In the genomic region with DNA sequence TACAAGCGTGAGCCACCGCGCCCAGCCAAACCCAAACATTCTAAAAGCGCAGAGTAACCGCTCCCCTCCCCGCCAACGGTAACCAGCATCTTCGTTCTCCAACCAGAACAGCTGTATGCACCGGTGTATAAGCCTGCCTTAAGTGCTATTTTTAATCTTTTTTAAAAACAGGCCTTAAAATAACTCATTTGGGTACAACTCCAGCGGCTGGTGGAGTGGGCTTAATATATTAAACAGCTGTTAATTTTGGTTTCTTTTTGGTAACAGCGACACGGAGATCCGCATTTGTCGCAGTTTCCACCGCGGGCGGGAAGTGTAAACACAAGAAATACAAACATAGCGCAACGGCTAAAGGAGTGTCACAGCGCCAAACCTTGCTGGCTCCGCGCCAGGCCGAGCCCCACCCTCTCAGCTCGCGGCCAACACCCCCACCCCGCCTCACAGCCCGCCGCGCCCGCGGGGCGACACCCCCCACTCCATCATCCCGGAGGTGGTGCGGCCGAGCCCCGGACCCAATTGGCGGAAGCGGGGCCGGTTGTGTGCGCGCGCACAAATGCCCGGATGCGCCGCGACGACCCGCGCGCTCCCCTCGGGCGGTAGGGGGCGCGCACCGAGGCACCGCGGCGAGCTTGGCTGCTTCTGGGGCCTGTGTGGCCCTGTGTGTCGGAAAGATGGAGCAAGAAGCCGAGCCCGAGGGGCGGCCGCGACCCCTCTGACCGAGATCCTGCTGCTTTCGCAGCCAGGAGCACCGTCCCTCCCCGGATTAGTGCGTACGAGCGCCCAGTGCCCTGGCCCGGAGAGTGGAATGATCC, we compare ENCODE assay signal across 1 cellular context.
TF ChIP-seq lines count a peak whose summit lies in the region.

A gene (plus strand): TSS at position 602 of the 812 bp plus-strand sequence. CDS start 301 bp downstream, outside the sequence.

TF ChIP-seq in HepG2, 621 proteins besides CTCF, POLR2A, EP300 and RAD21 (continued from another document and continues in another):
- TF ChIP-seq, protein P1, sequence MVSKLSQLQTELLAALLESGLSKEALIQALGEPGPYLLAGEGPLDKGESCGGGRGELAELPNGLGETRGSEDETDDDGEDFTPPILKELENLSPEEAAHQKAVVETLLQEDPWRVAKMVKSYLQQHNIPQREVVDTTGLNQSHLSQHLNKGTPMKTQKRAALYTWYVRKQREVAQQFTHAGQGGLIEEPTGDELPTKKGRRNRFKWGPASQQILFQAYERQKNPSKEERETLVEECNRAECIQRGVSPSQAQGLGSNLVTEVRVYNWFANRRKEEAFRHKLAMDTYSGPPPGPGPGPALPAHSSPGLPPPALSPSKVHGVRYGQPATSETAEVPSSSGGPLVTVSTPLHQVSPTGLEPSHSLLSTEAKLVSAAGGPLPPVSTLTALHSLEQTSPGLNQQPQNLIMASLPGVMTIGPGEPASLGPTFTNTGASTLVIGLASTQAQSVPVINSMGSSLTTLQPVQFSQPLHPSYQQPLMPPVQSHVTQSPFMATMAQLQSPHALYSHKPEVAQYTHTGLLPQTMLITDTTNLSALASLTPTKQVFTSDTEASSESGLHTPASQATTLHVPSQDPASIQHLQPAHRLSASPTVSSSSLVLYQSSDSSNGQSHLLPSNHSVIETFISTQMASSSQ (IDR thresholded peaks at IDR 0.05; ENCODE audit: low read depth): peak; percentile 49; the same call in 1 of the 2 replicates
- TF ChIP-seq, protein P1 (CRISPR knock-in tag; IDR thresholded peaks at IDR 0.05; ENCODE audit: borderline replicate concordance): peak; percentile 87; the same call in 1 of the 2 replicates
- TF ChIP-seq XRCC5 (optimal IDR thresholded peaks at IDR 0.05; ENCODE audit: low read length) (peak; percentile 62), PCBP1 (IDR thresholded peaks at IDR 0.05; ENCODE audit: borderline replicate concordance, low read depth, low read length) (no peak), ZNF772 (CRISPR knock-in tag; IDR thresholded peaks at IDR 0.05) (peak; percentile 83; the same call in 1 of the 2 replicates), HDAC2 (CRISPR knock-in tag; IDR thresholded peaks at IDR 0.05) (peak; percentile 53), ZNF761 (CRISPR knock-in tag; conservative IDR thresholded peaks at IDR 0.05) (peak; percentile 66; the same call in 1 of the 2 replicates), PTBP1 (IDR thresholded peaks at IDR 0.05; ENCODE audit: low read depth, low read length, poor library complexity, severe bottlenecking) (peak; percentile 87), SMYD3 (CRISPR knock-in tag; IDR thresholded peaks at IDR 0.05) (no peak), ZZZ3 (CRISPR knock-in tag; IDR thresholded peaks at IDR 0.05; ENCODE audit: borderline replicate concordance) (0 out of 2 replicates have a peak, but pooled peaks have one; percentile 75), ZNF225 (CRISPR knock-in tag; IDR thresholded peaks at IDR 0.05) (no peak), CAMTA2 (CRISPR knock-in tag; IDR thresholded peaks at IDR 0.05; ENCODE audit: borderline replicate concordance) (0 out of 2 replicates have a peak, but pooled peaks have one; percentile 48), RFX1 (IDR thresholded peaks at IDR 0.05) (no peak), CREB1 (IDR thresholded peaks at IDR 0.05) (peak; percentile 40; the same call in 1 of the 2 replicates), CREB1 (CRISPR knock-in tag; IDR thresholded peaks at IDR 0.05) (no peak), NFE2L1 (CRISPR knock-in tag; IDR thresholded peaks at IDR 0.05; ENCODE audit: borderline replicate concordance) (no peak; the same call in 1 of the 2 replicates), GATAD2A (CRISPR knock-in tag; IDR thresholded peaks at IDR 0.05) (0 out of 2 replicates have a peak, but pooled peaks have one; percentile 21), MAFF (IDR thresholded peaks at IDR 0.05; ENCODE audit: low read depth, low read length) (no peak), MIXL1 (CRISPR knock-in tag; IDR thresholded peaks at IDR 0.05) (peak; percentile 55), ZNF660 (CRISPR knock-in tag; IDR thresholded peaks at IDR 0.05; ENCODE audit: borderline replicate concordance, low read depth) (no peak), ZNF816 (CRISPR knock-in tag; IDR thresholded peaks at IDR 0.05; ENCODE audit: borderline replicate concordance) (no peak), GTF2F1 (IDR thresholded peaks at IDR 0.05; ENCODE audit: low read length) (no peak), ZNF24 (IDR thresholded peaks at IDR 0.05) (no peak), RNF2 (conservative IDR thresholded peaks at IDR 0.05; ENCODE audit: low read depth) (peak; percentile 91), HNRNPK (IDR thresholded peaks at IDR 0.05; ENCODE audit: low read depth, low read length, poor library complexity, severe bottlenecking) (peak; percentile 74), MAFG (CRISPR knock-in tag; IDR thresholded peaks at IDR 0.05) (no peak), HMG20A (CRISPR knock-in tag; IDR thresholded peaks at IDR 0.05; ENCODE audit: borderline replicate concordance) (no peak; the same call in 1 of the 2 replicates), KMT2A (CRISPR knock-in tag; IDR thresholded peaks at IDR 0.05) (no peak; the same call in 1 of the 2 replicates), RORA (CRISPR knock-in tag; IDR thresholded peaks at IDR 0.05) (no peak), MEIS2 (CRISPR knock-in tag; IDR thresholded peaks at IDR 0.05) (no peak), ZNF354B (CRISPR knock-in tag; IDR thresholded peaks at IDR 0.05) (no peak), CBFB (CRISPR knock-in tag; IDR thresholded peaks at IDR 0.05) (peak; percentile 53; the same call in 1 of the 2 replicates), FOXJ3 (CRISPR knock-in tag; IDR thresholded peaks at IDR 0.05; ENCODE audit: borderline replicate concordance) (no peak), SSRP1 (CRISPR knock-in tag; IDR thresholded peaks at IDR 0.05) (peak; percentile 73; the same call in 1 of the 2 replicates), ZSCAN22 (CRISPR knock-in tag; IDR thresholded peaks at IDR 0.05) (no peak), SMAD1 (CRISPR knock-in tag; IDR thresholded peaks at IDR 0.05; ENCODE audit: borderline replicate concordance, low read depth) (peak; percentile 6; the same call in 1 of the 2 replicates), ZNF629 (CRISPR knock-in tag; conservative IDR thresholded peaks at IDR 0.05) (no peak; the same call in 1 of the 2 replicates)
- TF ChIP-seq, protein P2, sequence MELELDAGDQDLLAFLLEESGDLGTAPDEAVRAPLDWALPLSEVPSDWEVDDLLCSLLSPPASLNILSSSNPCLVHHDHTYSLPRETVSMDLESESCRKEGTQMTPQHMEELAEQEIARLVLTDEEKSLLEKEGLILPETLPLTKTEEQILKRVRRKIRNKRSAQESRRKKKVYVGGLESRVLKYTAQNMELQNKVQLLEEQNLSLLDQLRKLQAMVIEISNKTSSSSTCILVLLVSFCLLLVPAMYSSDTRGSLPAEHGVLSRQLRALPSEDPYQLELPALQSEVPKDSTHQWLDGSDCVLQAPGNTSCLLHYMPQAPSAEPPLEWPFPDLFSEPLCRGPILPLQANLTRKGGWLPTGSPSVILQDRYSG (CRISPR knock-in tag; IDR thresholded peaks at IDR 0.05): no peak
- TF ChIP-seq, protein P3, sequence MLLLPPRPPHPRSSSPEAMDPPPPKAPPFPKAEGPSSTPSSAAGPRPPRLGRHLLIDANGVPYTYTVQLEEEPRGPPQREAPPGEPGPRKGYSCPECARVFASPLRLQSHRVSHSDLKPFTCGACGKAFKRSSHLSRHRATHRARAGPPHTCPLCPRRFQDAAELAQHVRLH (CRISPR knock-in tag; IDR thresholded peaks at IDR 0.05; ENCODE audit: borderline replicate concordance, low read depth): peak; percentile 74
- TF ChIP-seq, protein P4, sequence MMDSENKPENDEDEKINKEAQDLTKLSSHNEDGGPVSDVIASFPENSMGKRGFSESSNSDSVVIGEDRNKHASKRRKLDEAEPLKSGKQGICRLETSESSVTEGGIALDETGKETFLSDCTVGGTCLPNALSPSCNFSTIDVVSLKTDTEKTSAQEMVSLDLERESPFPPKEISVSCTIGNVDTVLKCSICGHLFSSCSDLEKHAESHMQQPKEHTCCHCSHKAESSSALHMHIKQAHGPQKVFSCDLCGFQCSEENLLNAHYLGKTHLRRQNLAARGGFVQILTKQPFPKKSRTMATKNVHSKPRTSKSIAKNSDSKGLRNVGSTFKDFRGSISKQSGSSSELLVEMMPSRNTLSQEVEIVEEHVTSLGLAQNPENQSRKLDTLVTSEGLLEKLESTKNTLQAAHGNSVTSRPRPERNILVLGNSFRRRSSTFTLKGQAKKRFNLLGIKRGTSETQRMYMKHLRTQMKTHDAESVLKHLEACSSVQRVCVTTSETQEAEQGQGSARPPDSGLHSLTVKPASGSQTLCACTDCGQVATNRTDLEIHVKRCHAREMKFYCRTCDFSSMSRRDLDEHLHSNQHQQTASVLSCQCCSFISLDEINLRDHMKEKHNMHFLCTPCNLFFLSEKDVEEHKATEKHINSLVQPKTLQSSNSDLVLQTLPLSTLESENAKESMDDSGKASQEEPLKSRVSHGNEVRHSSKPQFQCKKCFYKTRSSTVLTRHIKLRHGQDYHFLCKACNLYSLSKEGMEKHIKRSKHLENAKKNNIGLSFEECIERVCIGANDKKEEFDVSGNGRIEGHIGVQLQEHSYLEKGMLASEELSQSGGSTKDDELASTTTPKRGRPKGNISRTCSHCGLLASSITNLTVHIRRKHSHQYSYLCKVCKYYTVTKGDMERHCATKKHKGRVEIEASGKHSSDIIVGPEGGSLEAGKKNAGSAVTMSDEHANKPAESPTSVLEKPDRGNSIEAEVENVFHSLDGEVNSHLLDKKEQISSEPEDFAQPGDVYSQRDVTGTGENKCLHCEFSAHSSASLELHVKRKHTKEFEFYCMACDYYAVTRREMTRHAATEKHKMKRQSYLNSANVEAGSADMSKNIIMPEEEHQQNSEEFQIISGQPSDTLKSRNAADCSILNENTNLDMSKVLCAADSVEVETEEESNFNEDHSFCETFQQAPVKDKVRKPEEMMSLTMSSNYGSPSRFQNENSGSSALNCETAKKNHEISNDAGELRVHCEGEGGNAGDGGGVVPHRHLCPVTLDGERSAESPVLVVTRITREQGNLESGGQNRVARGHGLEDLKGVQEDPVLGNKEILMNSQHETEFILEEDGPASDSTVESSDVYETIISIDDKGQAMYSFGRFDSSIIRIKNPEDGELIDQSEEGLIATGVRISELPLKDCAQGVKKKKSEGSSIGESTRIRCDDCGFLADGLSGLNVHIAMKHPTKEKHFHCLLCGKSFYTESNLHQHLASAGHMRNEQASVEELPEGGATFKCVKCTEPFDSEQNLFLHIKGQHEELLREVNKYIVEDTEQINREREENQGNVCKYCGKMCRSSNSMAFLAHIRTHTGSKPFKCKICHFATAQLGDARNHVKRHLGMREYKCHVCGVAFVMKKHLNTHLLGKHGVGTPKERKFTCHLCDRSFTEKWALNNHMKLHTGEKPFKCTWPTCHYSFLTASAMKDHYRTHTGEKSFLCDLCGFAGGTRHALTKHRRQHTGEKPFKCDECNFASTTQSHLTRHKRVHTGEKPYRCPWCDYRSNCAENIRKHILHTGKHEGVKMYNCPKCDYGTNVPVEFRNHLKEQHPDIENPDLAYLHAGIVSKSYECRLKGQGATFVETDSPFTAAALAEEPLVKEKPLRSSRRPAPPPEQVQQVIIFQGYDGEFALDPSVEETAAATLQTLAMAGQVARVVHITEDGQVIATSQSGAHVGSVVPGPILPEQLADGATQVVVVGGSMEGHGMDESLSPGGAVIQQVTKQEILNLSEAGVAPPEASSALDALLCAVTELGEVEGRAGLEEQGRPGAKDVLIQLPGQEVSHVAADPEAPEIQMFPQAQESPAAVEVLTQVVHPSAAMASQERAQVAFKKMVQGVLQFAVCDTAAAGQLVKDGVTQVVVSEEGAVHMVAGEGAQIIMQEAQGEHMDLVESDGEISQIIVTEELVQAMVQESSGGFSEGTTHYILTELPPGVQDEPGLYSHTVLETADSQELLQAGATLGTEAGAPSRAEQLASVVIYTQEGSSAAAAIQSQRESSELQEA (CRISPR knock-in tag; IDR thresholded peaks at IDR 0.05; ENCODE audit: not compliant biosample characterization): no peak
- TF ChIP-seq, protein P5, sequence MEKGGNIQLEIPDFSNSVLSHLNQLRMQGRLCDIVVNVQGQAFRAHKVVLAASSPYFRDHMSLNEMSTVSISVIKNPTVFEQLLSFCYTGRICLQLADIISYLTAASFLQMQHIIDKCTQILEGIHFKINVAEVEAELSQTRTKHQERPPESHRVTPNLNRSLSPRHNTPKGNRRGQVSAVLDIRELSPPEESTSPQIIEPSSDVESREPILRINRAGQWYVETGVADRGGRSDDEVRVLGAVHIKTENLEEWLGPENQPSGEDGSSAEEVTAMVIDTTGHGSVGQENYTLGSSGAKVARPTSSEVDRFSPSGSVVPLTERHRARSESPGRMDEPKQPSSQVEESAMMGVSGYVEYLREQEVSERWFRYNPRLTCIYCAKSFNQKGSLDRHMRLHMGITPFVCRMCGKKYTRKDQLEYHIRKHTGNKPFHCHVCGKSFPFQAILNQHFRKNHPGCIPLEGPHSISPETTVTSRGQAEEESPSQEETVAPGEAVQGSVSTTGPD (CRISPR knock-in tag; IDR thresholded peaks at IDR 0.05): peak; percentile 61
- TF ChIP-seq, protein P6, sequence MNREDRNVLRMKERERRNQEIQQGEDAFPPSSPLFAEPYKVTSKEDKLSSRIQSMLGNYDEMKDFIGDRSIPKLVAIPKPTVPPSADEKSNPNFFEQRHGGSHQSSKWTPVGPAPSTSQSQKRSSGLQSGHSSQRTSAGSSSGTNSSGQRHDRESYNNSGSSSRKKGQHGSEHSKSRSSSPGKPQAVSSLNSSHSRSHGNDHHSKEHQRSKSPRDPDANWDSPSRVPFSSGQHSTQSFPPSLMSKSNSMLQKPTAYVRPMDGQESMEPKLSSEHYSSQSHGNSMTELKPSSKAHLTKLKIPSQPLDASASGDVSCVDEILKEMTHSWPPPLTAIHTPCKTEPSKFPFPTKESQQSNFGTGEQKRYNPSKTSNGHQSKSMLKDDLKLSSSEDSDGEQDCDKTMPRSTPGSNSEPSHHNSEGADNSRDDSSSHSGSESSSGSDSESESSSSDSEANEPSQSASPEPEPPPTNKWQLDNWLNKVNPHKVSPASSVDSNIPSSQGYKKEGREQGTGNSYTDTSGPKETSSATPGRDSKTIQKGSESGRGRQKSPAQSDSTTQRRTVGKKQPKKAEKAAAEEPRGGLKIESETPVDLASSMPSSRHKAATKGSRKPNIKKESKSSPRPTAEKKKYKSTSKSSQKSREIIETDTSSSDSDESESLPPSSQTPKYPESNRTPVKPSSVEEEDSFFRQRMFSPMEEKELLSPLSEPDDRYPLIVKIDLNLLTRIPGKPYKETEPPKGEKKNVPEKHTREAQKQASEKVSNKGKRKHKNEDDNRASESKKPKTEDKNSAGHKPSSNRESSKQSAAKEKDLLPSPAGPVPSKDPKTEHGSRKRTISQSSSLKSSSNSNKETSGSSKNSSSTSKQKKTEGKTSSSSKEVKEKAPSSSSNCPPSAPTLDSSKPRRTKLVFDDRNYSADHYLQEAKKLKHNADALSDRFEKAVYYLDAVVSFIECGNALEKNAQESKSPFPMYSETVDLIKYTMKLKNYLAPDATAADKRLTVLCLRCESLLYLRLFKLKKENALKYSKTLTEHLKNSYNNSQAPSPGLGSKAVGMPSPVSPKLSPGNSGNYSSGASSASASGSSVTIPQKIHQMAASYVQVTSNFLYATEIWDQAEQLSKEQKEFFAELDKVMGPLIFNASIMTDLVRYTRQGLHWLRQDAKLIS (CRISPR knock-in tag; IDR thresholded peaks at IDR 0.05): no peak; the same call in 1 of the 2 replicates
